23 cellular contexts compared by ENCODE assay signal in genomic region chr5:84301535-84301934, GRCh38.
DNase-seq lines count a peak whose midpoint lies in the region; ATAC-seq and TF ChIP-seq lines count a peak whose summit lies in the region.
"Had no signal": no experiment of that assay in that cellular context is flagged by ENCODE, and none has a peak within 500 bp of the region (broad histone marks: within the 10 kb centered on the region; RNA-seq: fewer than 3 reads in every experiment).

No MANE protein-coding gene starts in this region.

- H3K4me2 ChIP-seq in GM23248 (ENCODE audit: unreplicated experiment) = no peak overlapping the region
- H3K4me2 ChIP-seq: PC-9 had no signal

- H3K4me3 ChIP-seq in GM23248 (no peak overlapping the region), RWPE2 (ENCODE audit: severe bottlenecking) (no peak overlapping the region), epithelial cell of esophagus (ENCODE audit: low read length) (no peak overlapping the region)
- H3K4me3 ChIP-seq: esophagus squamous epithelium, PC-9, spleen, upper lobe of right lung had no signal

- H3K27ac ChIP-seq in GM23248 = no peak overlapping the region
- peak overlapping the region; percentile 52 for H3K27ac ChIP-seq in RWPE2 (ENCODE audit: poor library complexity, severe bottlenecking)
- H3K27ac ChIP-seq: esophagus squamous epithelium, HL-60, PC-9, spleen, upper lobe of right lung had no signal

- peaks cover 12% of the 10 kb centered on the region for H3K9me3 Mint-ChIP-seq in osteocyte (ENCODE audit: unreplicated experiment)
- H3K9me3 Mint-ChIP-seq: activated B cell treated with CpG ODN at 0.5 μM for 24 hours had no signal

- no peaks in the 10 kb centered on the region for H3F3A ChIP-seq in GM23248 (ENCODE audit: insufficient read depth)

- TF ChIP-seq CTCF in RWPE2 (IDR thresholded peaks at IDR 0.05; ENCODE audit: poor library complexity, severe bottlenecking) = no peak
- TF ChIP-seq CTCF in epithelial cell of esophagus (IDR thresholded peaks at IDR 0.05; ENCODE audit: insufficient read depth, low read depth, low read length, missing control alignments) = no peak
- TF ChIP-seq CTCF in osteocyte (IDR thresholded peaks at IDR 0.05) = no peak

- H3K9me3 ChIP-seq in GM23248 (ENCODE audit: low read depth) = no peaks in the 10 kb centered on the region
- no peaks in the 10 kb centered on the region for H3K9me3 ChIP-seq in RWPE2 (ENCODE audit: severe bottlenecking)
- H3K9me3 ChIP-seq: esophagus squamous epithelium, spleen, upper lobe of right lung had no signal

- no peaks in the 10 kb centered on the region for H3K79me2 ChIP-seq in GM23248 (ENCODE audit: insufficient read depth)

- peak; percentile 4 for DNase-seq in GM23248
- no peak for DNase-seq in RWPE2 (ENCODE audit: low spot score)
- DNase-seq in epithelial cell of esophagus (ENCODE audit: low read depth) = peak; percentile 51
- DNase-seq in osteocyte (ENCODE audit: extremely low spot score, unreplicated experiment) = no peak
- DNase-seq in Right ventricle myocardium inferior (ENCODE audit: missing footprints) = no peak
- DNase-seq in globus pallidus (ENCODE audit: low spot score) = no peak
- DNase-seq: activated B cell treated with CpG ODN at 0.5 μM for 24 hours; activated CD4-positive, alpha-beta memory T cell treated with anti-CD3 and anti-CD28 coated beads for 36 hours; activated gamma-delta T cell treated with Interleukin-2 at 50 U/mL for 16 hours; amygdala; CD8-positive, alpha-beta memory T cell; DMS79; effector CD8-positive, alpha-beta T cell; esophagus squamous epithelium; head of caudate nucleus; NCI-H1694; NCI-H82; spleen; upper lobe of right lung had no signal

- ATAC-seq in RWPE2 (ENCODE audit: low read depth) (peak; percentile 81), HG02970 (IDR thresholded peaks at IDR 0.05; ENCODE audit: low FRiP score, unreplicated experiment) (no peak), Right ventricle myocardium inferior (no peak), HG03460 (IDR thresholded peaks at IDR 0.05; ENCODE audit: unreplicated experiment) (no peak)
- ATAC-seq: upper lobe of right lung had no signal

- H3K27me3 Mint-ChIP-seq in osteocyte (ENCODE audit: unreplicated experiment) = no peaks in the 10 kb centered on the region
- H3K27me3 Mint-ChIP-seq: activated B cell treated with CpG ODN at 0.5 μM for 24 hours; activated CD4-positive, alpha-beta memory T cell treated with anti-CD3 and anti-CD28 coated beads for 36 hours; CD8-positive, alpha-beta memory T cell had no signal

- H3K4me1 Mint-ChIP-seq in osteocyte (ENCODE audit: unreplicated experiment) = peaks cover 61% of the 10 kb centered on the region
- H3K4me1 Mint-ChIP-seq: activated B cell treated with CpG ODN at 0.5 μM for 24 hours; CD8-positive, alpha-beta memory T cell had no signal

- in situ Hi-C loops in GM23248 (cut with MboI) = no loop called here

- H3K27ac Mint-ChIP-seq in osteocyte (ENCODE audit: unreplicated experiment) = peak overlapping the region; percentile 54
- H3K27ac Mint-ChIP-seq: activated B cell treated with CpG ODN at 0.5 μM for 24 hours; activated CD4-positive, alpha-beta memory T cell treated with anti-CD3 and anti-CD28 coated beads for 36 hours; CD8-positive, alpha-beta memory T cell had no signal

- H2AFZ ChIP-seq in GM23248 = no peak overlapping the region
- H2AFZ ChIP-seq: PC-9 had no signal

- H4K20me1 ChIP-seq in GM23248 (ENCODE audit: insufficient read depth) = no peaks in the 10 kb centered on the region

- H3K4me1 ChIP-seq in GM23248 (ENCODE audit: insufficient read depth) (peaks cover 7% of the 10 kb centered on the region; the same call in 1 of the 2 replicates), RWPE2 (ENCODE audit: insufficient read depth, poor library complexity, severe bottlenecking) (peaks cover 30% of the 10 kb centered on the region)
- H3K4me1 ChIP-seq: spleen, upper lobe of right lung had no signal

- no peaks in the 10 kb centered on the region for H3K36me3 ChIP-seq in GM23248 (ENCODE audit: low read depth)
- no peaks in the 10 kb centered on the region for H3K36me3 ChIP-seq in RWPE2 (ENCODE audit: low read depth)
- H3K36me3 ChIP-seq: esophagus squamous epithelium, spleen, upper lobe of right lung had no signal

- H3K27me3 ChIP-seq in GM23248 (replicated peaks; ENCODE audit: insufficient read depth) (no peaks in the 10 kb centered on the region), RWPE2 (ENCODE audit: insufficient read depth, poor library complexity, severe bottlenecking) (no peaks in the 10 kb centered on the region)
- H3K27me3 ChIP-seq: esophagus squamous epithelium, spleen, upper lobe of right lung had no signal

- H3K36me3 Mint-ChIP-seq in osteocyte (ENCODE audit: unreplicated experiment) = peaks cover 15% of the 10 kb centered on the region
- H3K36me3 Mint-ChIP-seq: activated CD4-positive, alpha-beta memory T cell treated with anti-CD3 and anti-CD28 coated beads for 36 hours; CD8-positive, alpha-beta memory T cell had no signal

- no peak overlapping the region for H3K9ac ChIP-seq in GM23248

- H3K4me3 Mint-ChIP-seq in osteocyte (ENCODE audit: unreplicated experiment) = no peak overlapping the region
- H3K4me3 Mint-ChIP-seq: activated B cell treated with CpG ODN at 0.5 μM for 24 hours; activated CD4-positive, alpha-beta memory T cell treated with anti-CD3 and anti-CD28 coated beads for 36 hours; CD8-positive, alpha-beta memory T cell had no signal

- H3K9me2 ChIP-seq in GM23248 (ENCODE audit: insufficient read depth) = no peaks in the 10 kb centered on the region

- intact Hi-C loops in Right ventricle myocardium inferior (cut with DNase I) = no loop called here

- 52 to 73% methylated on average over 1 of the region's 1 CpG for WGBS in GM23248 (ENCODE audit: low coverage in 1 of 2, low lambda C conversion rate in 2 of 2, missing lambda C conversion rate in 2 of 2), 2 experiments

Comparison
In these comparisons a context has a peak if more than half of its experiments do, and no peak if none do; other contexts are left out.
1. DNase-seq: peak in GM23248 (single experiment) and epithelial cell of esophagus (single experiment); none in RWPE2 (single experiment), osteocyte (single experiment), Right ventricle myocardium inferior (single experiment) and globus pallidus (single experiment).